In genomic region chr7:44046321-44047061, GRCh38 we compare ENCODE assay signal across 8 cellular contexts. TPM values are rescaled to one million over a fixed set of nuclear protein-coding genes. Genes with fewer than 3 reads are reported as not detected.
A peak's percentile ranks its signal among the peaks of the same experiment; 100 is the strongest.
DNase-seq lines count a peak whose midpoint lies in the region; ATAC-seq and TF ChIP-seq lines count a peak whose summit lies in the region.

No MANE protein-coding gene starts in this region.

- peaks cover 5% of the 10 kb centered on the region; the same call in 1 of the 2 replicates for H3K9me3 Mint-ChIP-seq in WTC11
- H3K9me3 Mint-ChIP-seq in naive thymus-derived CD8-positive, alpha-beta T cell, result no peaks in the 10 kb centered on the region

- DNase-seq in cardiac septum (ENCODE audit: low spot score), result peak; percentile 86
- no peak for DNase-seq in Right ventricle myocardium inferior (ENCODE audit: missing footprints)
- DNase-seq in WTC11 (ENCODE audit: low spot score), result no peak
- DNase-seq in naive thymus-derived CD8-positive, alpha-beta T cell, result peak in 2 of 10 donors; percentile 20 to 39
- no peak for DNase-seq in mucosa of gallbladder (ENCODE audit: low spot score)
- DNase-seq in OCI-M2 (lab: John Stamatoyannopoulos, UW; ENCODE audit: unreplicated experiment), result no peak
- DNase-seq in glomerular visceral epithelial cell (ENCODE audit: extremely low spot score), result no peak

- CTCF ChIA-PET in WTC11 (lab: Charles Lee), result no interaction called here

- peaks cover 11% of the 10 kb centered on the region for H3K27me3 Mint-ChIP-seq in WTC11 (ENCODE audit: low read depth)
- H3K27me3 Mint-ChIP-seq in naive thymus-derived CD8-positive, alpha-beta T cell, result no peaks in the 10 kb centered on the region

- H3K4me3 Mint-ChIP-seq in WTC11, result peak overlapping the region; percentile 83
- H3K4me3 Mint-ChIP-seq in naive thymus-derived CD8-positive, alpha-beta T cell, result peak overlapping the region; percentile 82 to 96 (median 90)

- no peak for TF ChIP-seq CTCF in WTC11 (IDR thresholded peaks at IDR 0.05)

- POLR2A ChIA-PET in WTC11 (lab: Charles Lee), result no interaction called here
- POLR2A ChIA-PET in naive thymus-derived CD8-positive, alpha-beta T cell (lab: Charles Lee), result interaction anchor here (1.0 to 14.0 kb wide), 7 partner anchors 9 to 154 kb away, joined by 4 to 192 read pairs (median 5); partner anchors contain the start of gene PGAM2

- no peak for ATAC-seq in Right ventricle myocardium inferior
- ATAC-seq in HG03139 (IDR thresholded peaks at IDR 0.05; ENCODE audit: unreplicated experiment), result peak; percentile 62
- no peak for ATAC-seq in WTC11
- peak; percentile 7 to 28 for ATAC-seq in naive thymus-derived CD8-positive, alpha-beta T cell

- H3K36me3 Mint-ChIP-seq in WTC11, result peaks cover 10% of the 10 kb centered on the region; the same call in 1 of the 2 replicates
- H3K36me3 Mint-ChIP-seq in naive thymus-derived CD8-positive, alpha-beta T cell, result peaks cover 0 to 35% (median 1%) of the 10 kb centered on the region in 3 donors

- intact Hi-C loops in cardiac septum (cut with DNase I) (no loop called here), Right ventricle myocardium inferior (cut with DNase I) (no loop called here)

- H3K27ac Mint-ChIP-seq in WTC11, result no peak overlapping the region
- peak overlapping the region; percentile 91 to 98 (median 95) for H3K27ac Mint-ChIP-seq in naive thymus-derived CD8-positive, alpha-beta T cell

- peaks cover 13% of the 10 kb centered on the region for H3K4me1 Mint-ChIP-seq in WTC11
- peaks cover 40 to 84% (median 67%) of the 10 kb centered on the region in 4 donors for H3K4me1 Mint-ChIP-seq in naive thymus-derived CD8-positive, alpha-beta T cell

TF ChIP-seq in WTC11, 78 proteins besides CTCF, POLR2A, EP300 and RAD21 (continues in another document):
- TF ChIP-seq NFE2L1 (CRISPR knock-in tag; IDR thresholded peaks at IDR 0.05), result no peak; the same call in 1 of the 2 replicates
- no peak for TF ChIP-seq SP1 (CRISPR knock-in tag; conservative IDR thresholded peaks at IDR 0.05)
- TF ChIP-seq FOXP4 (CRISPR knock-in tag; IDR thresholded peaks at IDR 0.05), result no peak
- TF ChIP-seq ESRRA (CRISPR knock-in tag; IDR thresholded peaks at IDR 0.05; ENCODE audit: borderline replicate concordance), result no peak
- no peak for TF ChIP-seq ZSCAN18 (CRISPR knock-in tag; IDR thresholded peaks at IDR 0.05)
- no peak for TF ChIP-seq FOXP1 (CRISPR knock-in tag; IDR thresholded peaks at IDR 0.05; ENCODE audit: borderline replicate concordance)
- TF ChIP-seq, protein P1, sequence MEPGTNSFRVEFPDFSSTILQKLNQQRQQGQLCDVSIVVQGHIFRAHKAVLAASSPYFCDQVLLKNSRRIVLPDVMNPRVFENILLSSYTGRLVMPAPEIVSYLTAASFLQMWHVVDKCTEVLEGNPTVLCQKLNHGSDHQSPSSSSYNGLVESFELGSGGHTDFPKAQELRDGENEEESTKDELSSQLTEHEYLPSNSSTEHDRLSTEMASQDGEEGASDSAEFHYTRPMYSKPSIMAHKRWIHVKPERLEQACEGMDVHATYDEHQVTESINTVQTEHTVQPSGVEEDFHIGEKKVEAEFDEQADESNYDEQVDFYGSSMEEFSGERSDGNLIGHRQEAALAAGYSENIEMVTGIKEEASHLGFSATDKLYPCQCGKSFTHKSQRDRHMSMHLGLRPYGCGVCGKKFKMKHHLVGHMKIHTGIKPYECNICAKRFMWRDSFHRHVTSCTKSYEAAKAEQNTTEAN (CRISPR knock-in tag; IDR thresholded peaks at IDR 0.05), result no peak
- TF ChIP-seq GRHL2 (CRISPR knock-in tag; IDR thresholded peaks at IDR 0.05; ENCODE audit: insufficient replicate concordance, severe bottlenecking), result no peak
- no peak for TF ChIP-seq PREB (CRISPR knock-in tag; IDR thresholded peaks at IDR 0.05; ENCODE audit: borderline replicate concordance)
- TF ChIP-seq E2F5 (CRISPR knock-in tag; IDR thresholded peaks at IDR 0.05), result no peak
- TF ChIP-seq ZNF423 (CRISPR knock-in tag; IDR thresholded peaks at IDR 0.05), result no peak
- TF ChIP-seq ZNF671 (CRISPR knock-in tag; IDR thresholded peaks at IDR 0.05), result no peak
- TF ChIP-seq GABPB1 (CRISPR knock-in tag; IDR thresholded peaks at IDR 0.05), result no peak
- TF ChIP-seq MAX (CRISPR knock-in tag; IDR thresholded peaks at IDR 0.05), result no peak

RNA-seq across cellular contexts. Expression of gene DBNL, which starts 2.0 kb away (rescaled TPM):
- 48.9 TPM for total RNA-seq in cardiac septum
- total RNA-seq in Right ventricle myocardium inferior, result 36.0 TPM
- 34.3 to 36.8 TPM (median 36.1 TPM) in 3 replicates for total RNA-seq in WTC11 (2021)
- total RNA-seq in naive thymus-derived CD8-positive, alpha-beta T cell, result 100 to 1,000 TPM; 184 to 192 TPM
- 100 to 1,000 TPM; 180 to 222 (median 218) TPM for polyA plus RNA-seq in naive thymus-derived CD8-positive, alpha-beta T cell
- total RNA-seq in mucosa of gallbladder, result 147 TPM

RNA-seq across cellular contexts. Expression of gene PGAM2, which starts 18.9 kb away (rescaled TPM):
- 322 TPM for total RNA-seq in cardiac septum
- total RNA-seq in Right ventricle myocardium inferior, result 1,123 TPM
- 2.4 to 5.6 TPM (median 3.9 TPM) in 3 replicates for total RNA-seq in WTC11 (2021)
- 1 to 10 TPM; 3.3 to 3.9 TPM for total RNA-seq in naive thymus-derived CD8-positive, alpha-beta T cell
- not detected for polyA plus RNA-seq in naive thymus-derived CD8-positive, alpha-beta T cell
- 12.9 TPM for total RNA-seq in mucosa of gallbladder

RNA-seq across cellular contexts. Expression of gene POLM, which starts 35.8 kb away (rescaled TPM):
- total RNA-seq in cardiac septum (13.9 TPM), Right ventricle myocardium inferior (16.1 TPM), WTC11 (2021) (20.9 to 25.3 TPM (median 24.7 TPM) in 3 replicates), mucosa of gallbladder (44.1 TPM)
- 100 to 1,000 TPM in 1 of 2 experiments, 10 to 100 TPM in 1; 96.4 to 106 TPM for total RNA-seq in naive thymus-derived CD8-positive, alpha-beta T cell
- 10 to 100 TPM; 11.1 to 24.8 (median 15.0) TPM for polyA plus RNA-seq in naive thymus-derived CD8-positive, alpha-beta T cell

RNA-seq across cellular contexts. Expression of gene SPDYE1, which starts 48.8 kb away (rescaled TPM):
- total RNA-seq in cardiac septum (0.13 TPM), Right ventricle myocardium inferior (not detected), WTC11 (2021) (0.07 TPM in 1 of 3 replicates, not detected in the others), mucosa of gallbladder (not detected)
- not detected for total RNA-seq in naive thymus-derived CD8-positive, alpha-beta T cell
- under 1 TPM in 2 of 3 donors, not detected in 1; 0.12 to 0.14 TPM for polyA plus RNA-seq in naive thymus-derived CD8-positive, alpha-beta T cell

RNA-seq across cellular contexts. Expression of gene AEBP1, which starts 57.7 kb away (rescaled TPM):
- total RNA-seq in cardiac septum, result 93.1 TPM
- 13.6 TPM for total RNA-seq in Right ventricle myocardium inferior
- total RNA-seq in WTC11 (2021), result 50.8 to 55.5 TPM (median 52.4 TPM) in 3 replicates
- total RNA-seq in naive thymus-derived CD8-positive, alpha-beta T cell, result 10 to 100 TPM; 37.1 to 38.5 TPM
- polyA plus RNA-seq in naive thymus-derived CD8-positive, alpha-beta T cell, result 10 to 100 TPM in 1 of 3 donors, 1 to 10 TPM in 2; 2.4 to 10.4 (median 4.2) TPM
- 107 TPM for total RNA-seq in mucosa of gallbladder

Comparison
In these comparisons a context has a peak if more than half of its experiments do, and no peak if none do; other contexts are left out.
1. ATAC-seq: peak in HG03139 (single experiment) and naive thymus-derived CD8-positive, alpha-beta T cell (2 of 2); none in Right ventricle myocardium inferior (single experiment) and WTC11 (single experiment).
2. RNA of gene PGAM2, which starts 18.9 kb away (total RNA-seq): 1,123 TPM in Right ventricle myocardium inferior (single experiment) and 322 TPM in cardiac septum (single experiment); 12.9 TPM in mucosa of gallbladder (single experiment), 3.3 to 3.9 TPM in naive thymus-derived CD8-positive, alpha-beta T cell and 2.4 to 5.6 TPM in WTC11; every median in the first group is over 10 times any median in the second.